20 cellular contexts compared by ENCODE assay signal in genomic region chr7:17140421-17140820, GRCh38.
A peak's percentile ranks its signal among the peaks of the same experiment; 100 is the strongest.
DNase-seq lines count a peak whose midpoint lies in the region; ATAC-seq and TF ChIP-seq lines count a peak whose summit lies in the region.
"Had no signal": no experiment of that assay in that cellular context is flagged by ENCODE, and none has a peak within 500 bp of the region (broad histone marks: within the 10 kb centered on the region; RNA-seq: fewer than 3 reads in every experiment).

No MANE protein-coding gene starts in this region.

- H2AFZ ChIP-seq in Loucy (ENCODE audit: low read length), result no peak overlapping the region

- no peak for ATAC-seq in activated naive CD4-positive, alpha-beta T cell treated with anti-CD3 and anti-CD28 coated beads, Interleukin-2, amount 50 U/mL, for 72 hours
- no peak for ATAC-seq in activated CD8-positive, alpha-beta T cell treated with anti-CD3 and anti-CD28 coated beads, Interleukin-2, amount 10 ng/mL, durations not matched to agents 7 days and 5 days
- no peak for ATAC-seq in naive thymus-derived CD4-positive, alpha-beta T cell
- ATAC-seq in GM21576 (IDR thresholded peaks at IDR 0.05; ENCODE audit: unreplicated experiment), result no peak

- H3K36me3 Mint-ChIP-seq in activated naive CD4-positive, alpha-beta T cell treated with anti-CD3 and anti-CD28 coated beads, Interleukin-2, amount 10 ng/mL, durations not matched to agents 7 days and 5 days, result peaks cover 16% of the 10 kb centered on the region
- H3K36me3 Mint-ChIP-seq in activated naive CD4-positive, alpha-beta T cell treated with anti-CD3 and anti-CD28 coated beads, Interleukin-2, amount 50 U/mL, for 72 hours, result peaks cover 0 to 13% of the 10 kb centered on the region in 2 donors
- H3K36me3 Mint-ChIP-seq in activated CD8-positive, alpha-beta T cell treated with anti-CD3 and anti-CD28 coated beads, Interleukin-2, amount 10 ng/mL, durations not matched to agents 7 days and 5 days (ENCODE audit: low read depth), result peaks cover 28% of the 10 kb centered on the region
- H3K36me3 Mint-ChIP-seq in naive thymus-derived CD4-positive, alpha-beta T cell, result peaks cover 0 to 18% (median 0%) of the 10 kb centered on the region in 5 donors
- H3K36me3 Mint-ChIP-seq: naive B cell had no signal

- intact Hi-C loops in naive thymus-derived CD4-positive, alpha-beta T cell (cut with micrococcal nuclease), result loop anchor here (5.0 to 10.0 kb wide), 4 partner anchors 83 to 718 kb away; partner anchors contain the start of genes ANKMY2 (in 1 of the 2), BZW2 (in 1 of the 2) and CRPPA (in 1 of the 2)

- H3K36me3 ChIP-seq in Loucy (ENCODE audit: insufficient read depth, low read length), result no peaks in the 10 kb centered on the region
- H3K36me3 ChIP-seq in naive thymus-derived CD4-positive, alpha-beta T cell (ENCODE audit: control insufficient read depth in 2 of 3, insufficient read depth in 3 of 3, low read length in 3 of 3), result no peaks in the 10 kb centered on the region
- H3K36me3 ChIP-seq: SJCRH30 had no signal

- POLR2A ChIA-PET in activated CD8-positive, alpha-beta T cell treated with anti-CD3 and anti-CD28 coated beads, Interleukin-2, amount 10 ng/mL, durations not matched to agents 7 days and 5 days (lab: Charles Lee), result interaction anchor here (3.1 kb wide), 1 partner anchor 158 kb away, joined by 13 read pairs; the partner anchor contains the start of gene AHR
- POLR2A ChIA-PET in naive thymus-derived CD4-positive, alpha-beta T cell (lab: Charles Lee), result interaction anchor here (1.1 to 3.1 kb wide), 3 partner anchors 10 to 159 kb away, joined by 3 to 11 read pairs (median 3); partner anchors contain the start of gene AHR

- H3K4me1 ChIP-seq in Loucy (ENCODE audit: insufficient read depth, low read length, poor library complexity, severe bottlenecking), result peaks cover 59% of the 10 kb centered on the region
- H3K4me1 ChIP-seq in naive thymus-derived CD4-positive, alpha-beta T cell (ENCODE audit: control insufficient read depth in 2 of 2, insufficient read depth in 2 of 2, low read length in 2 of 2), result peaks cover 47 to 48% of the 10 kb centered on the region in 2 donors

- no peak overlapping the region for H3K4me3 Mint-ChIP-seq in activated naive CD4-positive, alpha-beta T cell treated with anti-CD3 and anti-CD28 coated beads, Interleukin-2, amount 10 ng/mL, durations not matched to agents 7 days and 5 days
- no peak overlapping the region for H3K4me3 Mint-ChIP-seq in activated CD8-positive, alpha-beta T cell treated with anti-CD3 and anti-CD28 coated beads, Interleukin-2, amount 10 ng/mL, durations not matched to agents 7 days and 5 days
- peak overlapping the region in 1 of 10 donors; percentile 66 for H3K4me3 Mint-ChIP-seq in naive thymus-derived CD4-positive, alpha-beta T cell
- H3K4me3 Mint-ChIP-seq: naive B cell had no signal

- no peaks in the 10 kb centered on the region for H3F3A ChIP-seq in Loucy (ENCODE audit: low read depth)

- H3K27ac Mint-ChIP-seq in activated naive CD4-positive, alpha-beta T cell treated with anti-CD3 and anti-CD28 coated beads, Interleukin-2, amount 10 ng/mL, durations not matched to agents 7 days and 5 days, result peak overlapping the region; percentile 95
- peak overlapping the region in 1 of 2 donors; percentile 96 for H3K27ac Mint-ChIP-seq in activated naive CD4-positive, alpha-beta T cell treated with anti-CD3 and anti-CD28 coated beads, Interleukin-2, amount 50 U/mL, for 72 hours
- peak overlapping the region; percentile 91 for H3K27ac Mint-ChIP-seq in activated CD8-positive, alpha-beta T cell treated with anti-CD3 and anti-CD28 coated beads, Interleukin-2, amount 10 ng/mL, durations not matched to agents 7 days and 5 days
- peak overlapping the region; percentile 86 to 96 (median 89) for H3K27ac Mint-ChIP-seq in naive thymus-derived CD4-positive, alpha-beta T cell
- H3K27ac Mint-ChIP-seq: naive B cell had no signal

- no peak for DNase-seq in activated naive CD4-positive, alpha-beta T cell treated with anti-CD3 and anti-CD28 coated beads, Interleukin-2, amount 10 ng/mL, durations not matched to agents 7 days and 5 days
- DNase-seq in activated naive CD4-positive, alpha-beta T cell treated with anti-CD3 and anti-CD28 coated beads, Interleukin-2, amount 50 U/mL, for 72 hours (ENCODE audit: low spot score in 2 of 2), result no peak
- no peak for DNase-seq in activated CD8-positive, alpha-beta T cell treated with anti-CD3 and anti-CD28 coated beads, Interleukin-2, amount 10 ng/mL, durations not matched to agents 7 days and 5 days
- DNase-seq in naive thymus-derived CD4-positive, alpha-beta T cell, result no peak
- DNase-seq in stimulated activated CD4-positive, alpha-beta T cell treated with anti-CD3 and anti-CD28 coated beads, Interleukin-12 subunit alpha, Interleukin-12 subunit beta, amount 100 ng/mL, for 4 hours, result no peak
- no peak for DNase-seq in cortex of kidney (lab: John Stamatoyannopoulos, UW)
- DNase-seq: amniotic stem cell; effector CD8-positive, alpha-beta T cell; GOT3; hippocampal formation; islet precursor cell; MM.1S; naive B cell; NCI-H2029; NCI-H510A treated with DMSO at 0.1 percent for 48 hours; posterior cingulate gyrus; SJCRH30; stimulated activated CD4-positive, alpha-beta T cell treated with anti-CD3 and anti-CD28 coated beads, Interleukin-2, amount 100 ng/mL, for 48 hours had no signal

- no peaks in the 10 kb centered on the region for H4K20me1 ChIP-seq in Loucy (ENCODE audit: insufficient read depth, low read length, poor library complexity, severe bottlenecking)

- CTCF ChIA-PET in activated naive CD4-positive, alpha-beta T cell treated with anti-CD3 and anti-CD28 coated beads, Interleukin-2, amount 10 ng/mL, durations not matched to agents 7 days and 5 days (lab: Charles Lee), result interaction anchor here (0.9 to 1.7 kb wide), 3 partner anchors 10 to 91 kb away, joined by 3 to 5 read pairs (median 4); no protein-coding TSS in a partner anchor
- CTCF ChIA-PET in activated CD8-positive, alpha-beta T cell treated with anti-CD3 and anti-CD28 coated beads, Interleukin-2, amount 10 ng/mL, durations not matched to agents 7 days and 5 days (lab: Charles Lee), result interaction anchor here (1.1 to 2.6 kb wide), 2 partner anchors 9 to 131 kb away, joined by 3 to 6 read pairs; no protein-coding TSS in a partner anchor
- CTCF ChIA-PET in naive thymus-derived CD4-positive, alpha-beta T cell (lab: Charles Lee), result interaction anchor here (0.6 kb wide), 1 partner anchor 157 kb away, joined by 3 read pairs; no protein-coding TSS in a partner anchor

- H3K9me3 ChIP-seq in Loucy (ENCODE audit: insufficient read depth, low read depth, low read length), result no peaks in the 10 kb centered on the region
- no peaks in the 10 kb centered on the region for H3K9me3 ChIP-seq in naive thymus-derived CD4-positive, alpha-beta T cell (ENCODE audit: control insufficient read depth in 2 of 3, low read length in 3 of 3)
- H3K9me3 ChIP-seq: SJCRH30 had no signal

- no peaks in the 10 kb centered on the region for H3K9me2 ChIP-seq in Loucy (replicated peaks; ENCODE audit: low read depth, low read length)

- H3K79me2 ChIP-seq in Loucy (ENCODE audit: insufficient read depth, low read length), result no peaks in the 10 kb centered on the region

- TF ChIP-seq CTCF in Loucy (conservative IDR thresholded peaks at IDR 0.05; ENCODE audit: low read length), result no peak

- H3K9me3 Mint-ChIP-seq in activated naive CD4-positive, alpha-beta T cell treated with anti-CD3 and anti-CD28 coated beads, Interleukin-2, amount 10 ng/mL, durations not matched to agents 7 days and 5 days, result peaks cover 5% of the 10 kb centered on the region
- H3K9me3 Mint-ChIP-seq in activated naive CD4-positive, alpha-beta T cell treated with anti-CD3 and anti-CD28 coated beads, Interleukin-2, amount 50 U/mL, for 72 hours, result peaks cover 4 to 5% of the 10 kb centered on the region in 2 donors
- H3K9me3 Mint-ChIP-seq in activated CD8-positive, alpha-beta T cell treated with anti-CD3 and anti-CD28 coated beads, Interleukin-2, amount 10 ng/mL, durations not matched to agents 7 days and 5 days (ENCODE audit: insufficient read depth), result peaks cover 1% of the 10 kb centered on the region
- H3K9me3 Mint-ChIP-seq in naive thymus-derived CD4-positive, alpha-beta T cell, result peaks cover 0 to 5% (median 0%) of the 10 kb centered on the region in 11 donors
- H3K9me3 Mint-ChIP-seq: naive B cell had no signal

- no peaks in the 10 kb centered on the region for H3K27me3 Mint-ChIP-seq in activated naive CD4-positive, alpha-beta T cell treated with anti-CD3 and anti-CD28 coated beads, Interleukin-2, amount 10 ng/mL, durations not matched to agents 7 days and 5 days
- no peaks in the 10 kb centered on the region for H3K27me3 Mint-ChIP-seq in activated CD8-positive, alpha-beta T cell treated with anti-CD3 and anti-CD28 coated beads, Interleukin-2, amount 10 ng/mL, durations not matched to agents 7 days and 5 days (ENCODE audit: low read depth)
- no peaks in the 10 kb centered on the region for H3K27me3 Mint-ChIP-seq in naive thymus-derived CD4-positive, alpha-beta T cell
- H3K27me3 Mint-ChIP-seq: naive B cell had no signal

- H3K4me3 ChIP-seq in Loucy (ENCODE audit: low read length, poor library complexity, severe bottlenecking), result no peak overlapping the region
- no peak overlapping the region for H3K4me3 ChIP-seq in naive thymus-derived CD4-positive, alpha-beta T cell (ENCODE audit: low read length)
- H3K4me3 ChIP-seq: SJCRH30 had no signal

- peaks cover 88% of the 10 kb centered on the region for H3K4me1 Mint-ChIP-seq in activated naive CD4-positive, alpha-beta T cell treated with anti-CD3 and anti-CD28 coated beads, Interleukin-2, amount 10 ng/mL, durations not matched to agents 7 days and 5 days
- H3K4me1 Mint-ChIP-seq in activated CD8-positive, alpha-beta T cell treated with anti-CD3 and anti-CD28 coated beads, Interleukin-2, amount 10 ng/mL, durations not matched to agents 7 days and 5 days (ENCODE audit: low read depth), result peaks cover 74% of the 10 kb centered on the region
- H3K4me1 Mint-ChIP-seq in naive thymus-derived CD4-positive, alpha-beta T cell, result peaks cover 32 to 76% (median 62%) of the 10 kb centered on the region in 7 donors

- peak overlapping the region; percentile 20 for H3K4me2 ChIP-seq in Loucy (ENCODE audit: low read depth, low read length, poor library complexity, severe bottlenecking)

- H3K27me3 ChIP-seq in Loucy (ENCODE audit: insufficient read depth, low read length, poor library complexity, severe bottlenecking), result no peaks in the 10 kb centered on the region
- no peaks in the 10 kb centered on the region for H3K27me3 ChIP-seq in naive thymus-derived CD4-positive, alpha-beta T cell (ENCODE audit: control insufficient read depth in 2 of 2, insufficient read depth in 2 of 2, low read length in 2 of 2)
- H3K27me3 ChIP-seq: SJCRH30 had no signal

- peak overlapping the region; percentile 67 for H3K27ac ChIP-seq in naive thymus-derived CD4-positive, alpha-beta T cell (ENCODE audit: low read depth, low read length)
- H3K27ac ChIP-seq: SJCRH30 had no signal

- H3K9ac ChIP-seq in Loucy (ENCODE audit: low read depth, low read length, poor library complexity, severe bottlenecking), result no peak overlapping the region
